ENCODE assay signal across 4 cellular contexts in genomic region chr3:151076626-151077025, GRCh38. TPM values are rescaled to one million over a fixed set of nuclear protein-coding genes. Genes with fewer than 3 reads are reported as not detected.
"Had no signal": no experiment of that assay in that cellular context is flagged by ENCODE, and none has a peak within 500 bp of the region (broad histone marks: within the 10 kb centered on the region; RNA-seq: fewer than 3 reads in every experiment).

No MANE protein-coding gene starts in this region.

- DNase-seq: GDM1, GF-D8 had no signal

- H3K4me3 ChIP-seq: GM12878 had no signal

- ATAC-seq: GM12878 had no signal

RNA-seq across cellular contexts. Expression of gene MED12L, which starts 8.8 kb away (rescaled TPM):
- total RNA-seq: G401 had no signal
